Comparison of ENCODE assay signal across 24 cellular contexts in genomic region chr22:25354456-25354855, GRCh38.
"Had no signal": no experiment of that assay in that cellular context is flagged by ENCODE, and none has a peak within 500 bp of the region (broad histone marks: within the 10 kb centered on the region; RNA-seq: fewer than 3 reads in every experiment).

No MANE protein-coding gene starts in this region.

- H3K27me3 Mint-ChIP-seq: activated naive CD4-positive, alpha-beta T cell treated with anti-CD3 and anti-CD28 coated beads, Interleukin-2, amount 50 U/mL, for 24 hours; effector memory CD8-positive, alpha-beta T cell; memory B cell had no signal

- DNase-seq: activated CD4-positive, alpha-beta T cell treated with anti-CD3 and anti-CD28 coated beads, Interleukin-2, amount 50 U/mL, for 1 hour; activated CD4-positive, CD25-positive, alpha-beta regulatory T cell treated with anti-CD3 and anti-CD28 coated beads, Interleukin-2, amount 50 U/mL, for 72 hours; activated CD8-positive, alpha-beta memory T cell treated with anti-CD3 and anti-CD28 coated beads for 24 hours; activated CD8-positive, alpha-beta memory T cell treated with anti-CD3 and anti-CD28 coated beads, Interleukin-2, amount 50 U/mL, for 4 hours; activated gamma-delta T cell treated with Interleukin-2 at 50 U/mL for 16 hours; brain microvascular endothelial cell; central memory CD4-positive, alpha-beta T cell; effector memory CD8-positive, alpha-beta T cell; hypothalamus; nephron progenitor cell; occipital lobe; stimulated activated CD4-positive, alpha-beta T cell treated with anti-CD3 and anti-CD28 coated beads, Interleukin-2, amount 100 ng/mL, for 48 hours; stimulated activated CD8-positive, alpha-beta memory T cell treated with anti-CD3 and anti-CD28 coated beads, Interleukin-4, amount 100 ng/mL, for 48 hours; stimulated activated naive CD4-positive, alpha-beta T cell treated with Interleukin-2 at 50 U/mL for 16 hours had no signal

- H3K4me3 ChIP-seq: adrenal gland, ascending aorta, dorsolateral prefrontal cortex, esophagus muscularis mucosa, mucosa of descending colon, smooth muscle cell had no signal

- H3K4me3 Mint-ChIP-seq: activated naive CD4-positive, alpha-beta T cell treated with anti-CD3 and anti-CD28 coated beads, Interleukin-2, amount 50 U/mL, for 24 hours; effector memory CD8-positive, alpha-beta T cell; memory B cell; nephron progenitor cell had no signal

- H3K9me3 Mint-ChIP-seq: activated naive CD4-positive, alpha-beta T cell treated with anti-CD3 and anti-CD28 coated beads, Interleukin-2, amount 50 U/mL, for 24 hours; effector memory CD8-positive, alpha-beta T cell; memory B cell; nephron progenitor cell had no signal

- H3K9me3 ChIP-seq: adrenal gland, ascending aorta, esophagus muscularis mucosa, mucosa of descending colon had no signal

- H3K4me2 ChIP-seq: smooth muscle cell had no signal

- H3K27ac ChIP-seq: adrenal gland, ascending aorta, brain microvascular endothelial cell, dorsolateral prefrontal cortex, esophagus muscularis mucosa had no signal

- H3K4me1 ChIP-seq: adrenal gland, ascending aorta, esophagus muscularis mucosa had no signal

- ATAC-seq: effector memory CD8-positive, alpha-beta T cell; mucosa of descending colon; sciatic nerve; SK-N-SH treated with all-trans-retinoic acid at 6 μM for 48 hours had no signal

- H3K27me3 ChIP-seq: adrenal gland, ascending aorta, brain microvascular endothelial cell, dorsolateral prefrontal cortex, esophagus muscularis mucosa had no signal

- H3K4me1 Mint-ChIP-seq: activated naive CD4-positive, alpha-beta T cell treated with anti-CD3 and anti-CD28 coated beads, Interleukin-2, amount 50 U/mL, for 24 hours; memory B cell; nephron progenitor cell had no signal

- H3K27ac Mint-ChIP-seq: activated naive CD4-positive, alpha-beta T cell treated with anti-CD3 and anti-CD28 coated beads, Interleukin-2, amount 50 U/mL, for 24 hours; effector memory CD8-positive, alpha-beta T cell; memory B cell; nephron progenitor cell had no signal

- H3K36me3 ChIP-seq: brain microvascular endothelial cell had no signal
